9 cellular contexts compared by ENCODE assay signal in genomic region chr20:45416917-45417316, GRCh38. TPM values are rescaled to one million over a fixed set of nuclear protein-coding genes. Genes with fewer than 3 reads are reported as not detected.
DNase-seq lines count a peak whose midpoint lies in the region; ATAC-seq, FAIRE-seq and TF ChIP-seq lines count a peak whose summit lies in the region.
"Had no signal": no experiment of that assay in that cellular context is flagged by ENCODE, and none has a peak within 500 bp of the region (broad histone marks: within the 10 kb centered on the region; RNA-seq: fewer than 3 reads in every experiment).

No MANE protein-coding gene starts in this region.

- no peaks in the 10 kb centered on the region for H3K9me3 ChIP-seq in HepG2 (ENCODE audit: low read length)
- H3K9me3 ChIP-seq in transverse colon = no peaks in the 10 kb centered on the region

- H3K4me3 ChIP-seq in HepG2 (replicated peaks in 1 of 3; ENCODE audit: insufficient read depth in 1 of 3, low read depth in 2 of 3, low read length in 3 of 3) (peak overlapping the region; percentile 84 to 97 (median 86)), transverse colon (peak overlapping the region in 3 of 4 donors; percentile 87 to 94 (median 87))

- no peak for TF ChIP-seq EP300 in HepG2 (IDR thresholded peaks at IDR 0.05; ENCODE audit: low read depth in 2 of 2, low read length in 2 of 2)
- TF ChIP-seq EP300 in HepG2 (CRISPR knock-in tag; IDR thresholded peaks at IDR 0.05; ENCODE audit: borderline replicate concordance) = no peak
- TF ChIP-seq EP300 in transverse colon (IDR thresholded peaks at IDR 0.05; ENCODE audit: low read depth) = no peak

- no peaks in the 10 kb centered on the region; a peak in 1 of 5 replicates for H3K27me3 ChIP-seq in HepG2 (ENCODE audit: control insufficient read depth in 1 of 2, insufficient read depth in 2 of 2, low read length in 2 of 2)
- H3K27me3 ChIP-seq in transverse colon = no peaks in the 10 kb centered on the region

- H3K4me1 Mint-ChIP-seq in activated naive CD4-positive, alpha-beta T cell treated with anti-CD3 and anti-CD28 coated beads, Interleukin-2, amount 50 U/mL, for 24 hours = peaks cover 55% of the 10 kb centered on the region
- peaks cover 26% of the 10 kb centered on the region for H3K4me1 Mint-ChIP-seq in activated naive CD8-positive, alpha-beta T cell treated with anti-CD3 and anti-CD28 coated beads, Interleukin-2, amount 10 ng/mL, durations not matched to agents 7 days and 5 days

- no peak for FAIRE-seq in HepG2 (lab: Jason Lieb, UNC)

- in situ Hi-C loops in HepG2 (cut with HindIII; ENCODE audit: extremely low pct_ligation_motif_present, low pct_unique_long_range_greater_than_20kb) = no loop called here
- in situ Hi-C loops in transverse colon (cut with MboI; ENCODE audit: low pct_ligation_motif_present in 1 of 4, low pct_unique_long_range_greater_than_20kb in 1 of 4, low sequenced_read_pairs in 3 of 4) = loop anchor here in 1 of 4 donors (5.0 kb wide), 1 partner anchor 50 kb away; no protein-coding TSS in a partner anchor

- H3K27ac ChIP-seq in HepG2 (ENCODE audit: extremely low read length, insufficient read depth, low read length) = no peak overlapping the region
- H3K27ac ChIP-seq in transverse colon = peak overlapping the region; percentile 80 to 93 (median 88)
- no peak overlapping the region for H3K27ac ChIP-seq in caudate nucleus (ENCODE audit: low read depth, low read length)

- H3K27me3 Mint-ChIP-seq in activated naive CD4-positive, alpha-beta T cell treated with anti-CD3 and anti-CD28 coated beads, Interleukin-2, amount 50 U/mL, for 24 hours = no peaks in the 10 kb centered on the region
- no peaks in the 10 kb centered on the region for H3K27me3 Mint-ChIP-seq in activated naive CD8-positive, alpha-beta T cell treated with anti-CD3 and anti-CD28 coated beads, Interleukin-2, amount 10 ng/mL, durations not matched to agents 7 days and 5 days

- H3K79me2 ChIP-seq in HepG2 (ENCODE audit: insufficient read depth, low read length) = peaks cover 17% of the 10 kb centered on the region

- peak overlapping the region; percentile 95 for H3K4me3 Mint-ChIP-seq in activated naive CD4-positive, alpha-beta T cell treated with anti-CD3 and anti-CD28 coated beads, Interleukin-2, amount 50 U/mL, for 24 hours
- peak overlapping the region; percentile 92 for H3K4me3 Mint-ChIP-seq in activated naive CD8-positive, alpha-beta T cell treated with anti-CD3 and anti-CD28 coated beads, Interleukin-2, amount 10 ng/mL, durations not matched to agents 7 days and 5 days

- peaks cover 7% of the 10 kb centered on the region for H3K36me3 Mint-ChIP-seq in activated naive CD4-positive, alpha-beta T cell treated with anti-CD3 and anti-CD28 coated beads, Interleukin-2, amount 50 U/mL, for 24 hours
- H3K36me3 Mint-ChIP-seq in activated naive CD8-positive, alpha-beta T cell treated with anti-CD3 and anti-CD28 coated beads, Interleukin-2, amount 10 ng/mL, durations not matched to agents 7 days and 5 days = peaks cover 11% of the 10 kb centered on the region

- TF ChIP-seq RAD21 in HepG2 (CRISPR knock-in tag; IDR thresholded peaks at IDR 0.05) = no peak

- ATAC-seq in activated naive CD8-positive, alpha-beta T cell treated with anti-CD3 and anti-CD28 coated beads, Interleukin-2, amount 10 ng/mL, durations not matched to agents 7 days and 5 days (ENCODE audit: low read depth) = no peak
- ATAC-seq in HepG2 = no peak
- no peak for ATAC-seq in HG03520 (IDR thresholded peaks at IDR 0.05; ENCODE audit: unreplicated experiment)

- DNase-seq in activated naive CD4-positive, alpha-beta T cell treated with Interleukin-2 at 50 U/mL for 16 hours = no peak
- DNase-seq in activated naive CD8-positive, alpha-beta T cell treated with anti-CD3 and anti-CD28 coated beads, Interleukin-2, amount 10 ng/mL, durations not matched to agents 7 days and 5 days = no peak
- no peak for DNase-seq in HepG2 (ENCODE audit: low spot score)
- DNase-seq in transverse colon = no peak
- DNase-seq in caudate nucleus (lab: John Stamatoyannopoulos, UW) = no peak
- no peak for DNase-seq in SHP77 treated with DMSO at 0.1 percent for 48 hours (lab: John Stamatoyannopoulos, UW)

- H3K4me1 ChIP-seq in HepG2 (ENCODE audit: insufficient read depth, low read length) (peaks cover 31% of the 10 kb centered on the region), transverse colon (peaks cover 28 to 55% (median 43%) of the 10 kb centered on the region in 4 donors)

- TF ChIP-seq POLR2A in HepG2 (IDR thresholded peaks at IDR 0.05; ENCODE audit: insufficient read depth in 1 of 2, low read depth in 2 of 2, low read length in 2 of 2) (no peak), transverse colon (IDR thresholded peaks at IDR 0.05) (no peak)

- H3K36me3 ChIP-seq in HepG2 (replicated peaks in 1 of 2; ENCODE audit: control insufficient read depth in 1 of 2, insufficient read depth in 2 of 2, low read length in 2 of 2) (peaks cover 24 to 37% of the 10 kb centered on the region in 2 experiments), transverse colon (peaks cover 0 to 19% (median 11%) of the 10 kb centered on the region in 4 donors)

- 70% methylated on average over 2 of the region's 2 CpGs for WGBS in HepG2 (ENCODE audit: low lambda C conversion rate)
- 60% methylated on average over 2 of the region's 2 CpGs; no CpG with 5 or more reads in 1 of the 2 donors for WGBS in transverse colon (ENCODE audit: low coverage in 1 of 2), 2 donors

- intact Hi-C loops in HepG2 (cut with micrococcal nuclease; ENCODE audit: unreplicated experiment) = loop anchor here (1.0 to 5.0 kb wide), 4 partner anchors 42 to 94 kb away; partner anchors contain the start of gene SYS1
- intact Hi-C loops in transverse colon (cut with DNase I; ENCODE audit: low total_unique reads) = no loop called here

- no peaks in the 10 kb centered on the region for H4K20me1 ChIP-seq in HepG2 (ENCODE audit: insufficient read depth, low read length)

- BruUV-seq in HepG2 (replicated peaks; lab: Mats Ljungman, UMichigan) = TSS peak; percentile 59

- peak overlapping the region; percentile 89 for H3K9ac ChIP-seq in HepG2 (ENCODE audit: insufficient read depth, low read depth, low read length)

- POLR2A ChIA-PET in activated naive CD8-positive, alpha-beta T cell treated with anti-CD3 and anti-CD28 coated beads, Interleukin-2, amount 10 ng/mL, durations not matched to agents 7 days and 5 days (lab: Charles Lee) = interaction anchor here (1.6 to 1.8 kb wide), 4 partner anchors 10 to 396 kb away, joined by 4 to 20 read pairs (median 12); partner anchors contain the start of gene SYS1
- POLR2A ChIA-PET in HepG2 (lab: Yijun Ruan, JAX) = interaction anchor here (1.4 to 2.4 kb wide), 7 partner anchors 20 to 97 kb away, joined by 4 to 52 read pairs (median 16); partner anchors contain the start of gene SYS1

- no peaks in the 10 kb centered on the region for H3K9me3 Mint-ChIP-seq in activated naive CD4-positive, alpha-beta T cell treated with anti-CD3 and anti-CD28 coated beads, Interleukin-2, amount 50 U/mL, for 24 hours
- H3K9me3 Mint-ChIP-seq in activated naive CD8-positive, alpha-beta T cell treated with anti-CD3 and anti-CD28 coated beads, Interleukin-2, amount 10 ng/mL, durations not matched to agents 7 days and 5 days = no peaks in the 10 kb centered on the region

- H3K4me2 ChIP-seq in HepG2 (ENCODE audit: low read depth, low read length) = peak overlapping the region; percentile 97

- no peak for TF ChIP-seq CTCF in HepG2 (CRISPR knock-in tag; IDR thresholded peaks at IDR 0.05)
- no peak for TF ChIP-seq CTCF in transverse colon (IDR thresholded peaks at IDR 0.05)

- no peak overlapping the region for H2AFZ ChIP-seq in HepG2 (ENCODE audit: low read length)

- CTCF ChIA-PET in HepG2 (lab: Yijun Ruan, JAX; ENCODE audit: low intra/inter-chr PET ratio, low total read pairs) = no interaction called here

- peak overlapping the region; percentile 30 for H3K27ac Mint-ChIP-seq in activated naive CD4-positive, alpha-beta T cell treated with anti-CD3 and anti-CD28 coated beads, Interleukin-2, amount 50 U/mL, for 24 hours
- peak overlapping the region; percentile 90 for H3K27ac Mint-ChIP-seq in activated naive CD8-positive, alpha-beta T cell treated with anti-CD3 and anti-CD28 coated beads, Interleukin-2, amount 10 ng/mL, durations not matched to agents 7 days and 5 days

RNA-seq across cellular contexts. Expression of gene PIGT, which starts 1.0 kb away (rescaled TPM):
- total RNA-seq in activated naive CD8-positive, alpha-beta T cell treated with anti-CD3 and anti-CD28 coated beads, Interleukin-2, amount 10 ng/mL, durations not matched to agents 7 days and 5 days = 10 to 100 TPM; 64.9 to 72.7 TPM
- 26.4 and 65.9 TPM in 2 replicates for total RNA-seq in HepG2 (2016; rRNA removed; fragmentation: Illumina TruSeq; extraction: Trizol)
- total RNA-seq in HepG2 (2016; cell fraction: cytosol; rRNA removed; fragmentation: Illumina TruSeq; extraction: Trizol; ENCODE audit: low read depth) = 16.2 and 16.8 TPM in 2 replicates
- 26.3 and 65.1 TPM in 2 replicates for total RNA-seq in HepG2 (2016; cell fraction: insoluble cytoplasmic fraction; rRNA removed; fragmentation: Illumina TruSeq; extraction: Trizol)
- 26.4 and 29.9 TPM in 2 replicates for total RNA-seq in HepG2 (2016; cell fraction: membrane; rRNA removed; fragmentation: Illumina TruSeq; extraction: Trizol)
- total RNA-seq in HepG2 (2016; cell fraction: nucleus; rRNA removed; fragmentation: Illumina TruSeq; extraction: Trizol) = 64.4 and 84.9 TPM in 2 replicates
- polyA plus RNA-seq in HepG2 (2011; rRNA removed) = 74.1 and 85.7 TPM in 2 replicates
- 37.8 and 44.8 TPM in 2 replicates for polyA plus RNA-seq in HepG2 (2011; cell fraction: cytosol; rRNA removed)
- 94.4 and 98.4 TPM in 2 replicates for polyA plus RNA-seq in HepG2 (2011; cell fraction: nucleus; rRNA removed)
- 62.3 and 63.6 TPM in 2 replicates for polyA plus RNA-seq in HepG2 (2012)
- 22.0 and 26.6 TPM in 2 replicates for polyA plus RNA-seq in HepG2 (2016; cell fraction: cytosol; fragmentation: Illumina TruSeq; extraction: Trizol; ENCODE audit: low read depth)
- 39.8 and 50.9 TPM in 2 replicates for polyA plus RNA-seq in HepG2 (2016; cell fraction: insoluble cytoplasmic fraction; fragmentation: Illumina TruSeq; extraction: Trizol; ENCODE audit: low read depth)
- polyA plus RNA-seq in HepG2 (2016; cell fraction: membrane; fragmentation: Illumina TruSeq; extraction: Trizol; ENCODE audit: low read depth) = 33.2 and 33.6 TPM in 2 replicates
- 167 and 168 TPM in 2 replicates for polyA plus RNA-seq in HepG2 (2016; cell fraction: nucleus; fragmentation: Illumina TruSeq; extraction: Trizol; ENCODE audit: insufficient read depth, low read depth)
- polyA minus RNA-seq in HepG2 (2011; rRNA and poly(A)+ RNA removed; ENCODE audit: low replicate concordance) = 86.1 and 91.5 TPM in 2 replicates
- polyA minus RNA-seq in HepG2 (2011; cell fraction: cytosol; rRNA and poly(A)+ RNA removed) = 35.9 and 37.0 TPM in 2 replicates
- polyA minus RNA-seq in HepG2 (2011; cell fraction: nucleus; rRNA and poly(A)+ RNA removed) = 68.5 and 79.2 TPM in 2 replicates
- total RNA-seq in transverse colon = 100 to 1,000 TPM in 2 of 4 donors, 10 to 100 TPM in 2; 88.3 to 321 (median 108) TPM

RNA-seq across cellular contexts. Expression of gene DBNDD2, which starts 8.8 kb away (rescaled TPM):
- 10 to 100 TPM; 21.1 TPM for total RNA-seq in activated naive CD8-positive, alpha-beta T cell treated with anti-CD3 and anti-CD28 coated beads, Interleukin-2, amount 10 ng/mL, durations not matched to agents 7 days and 5 days
- total RNA-seq in HepG2 (2016; rRNA removed; fragmentation: Illumina TruSeq; extraction: Trizol) (16.7 and 19.6 TPM in 2 replicates), transverse colon (100 to 1,000 TPM in 1 of 4 donors, 10 to 100 TPM in 3; 74.5 to 122 (median 84.9) TPM)
- 27.1 and 31.8 TPM in 2 replicates for total RNA-seq in HepG2 (2016; cell fraction: cytosol; rRNA removed; fragmentation: Illumina TruSeq; extraction: Trizol; ENCODE audit: low read depth)
- 17.0 and 18.9 TPM in 2 replicates for total RNA-seq in HepG2 (2016; cell fraction: insoluble cytoplasmic fraction; rRNA removed; fragmentation: Illumina TruSeq; extraction: Trizol)
- total RNA-seq in HepG2 (2016; cell fraction: membrane; rRNA removed; fragmentation: Illumina TruSeq; extraction: Trizol) = 37.0 and 42.3 TPM in 2 replicates
- 9.4 and 9.5 TPM in 2 replicates for total RNA-seq in HepG2 (2016; cell fraction: nucleus; rRNA removed; fragmentation: Illumina TruSeq; extraction: Trizol)
- 47.6 and 50.4 TPM in 2 replicates for polyA plus RNA-seq in HepG2 (2011; rRNA removed)
- polyA plus RNA-seq in HepG2 (2011; cell fraction: cytosol; rRNA removed) = 44.5 and 55.5 TPM in 2 replicates
- 18.6 and 25.0 TPM in 2 replicates for polyA plus RNA-seq in HepG2 (2011; cell fraction: nucleus; rRNA removed)
- 22.6 and 31.0 TPM in 2 replicates for polyA plus RNA-seq in HepG2 (2012)
- 59.2 and 64.6 TPM in 2 replicates for polyA plus RNA-seq in HepG2 (2016; cell fraction: cytosol; fragmentation: Illumina TruSeq; extraction: Trizol; ENCODE audit: low read depth)
- 33.0 and 35.8 TPM in 2 replicates for polyA plus RNA-seq in HepG2 (2016; cell fraction: insoluble cytoplasmic fraction; fragmentation: Illumina TruSeq; extraction: Trizol; ENCODE audit: low read depth)
- 58.6 and 59.9 TPM in 2 replicates for polyA plus RNA-seq in HepG2 (2016; cell fraction: membrane; fragmentation: Illumina TruSeq; extraction: Trizol; ENCODE audit: low read depth)
- 22.2 and 26.4 TPM in 2 replicates for polyA plus RNA-seq in HepG2 (2016; cell fraction: nucleus; fragmentation: Illumina TruSeq; extraction: Trizol; ENCODE audit: insufficient read depth, low read depth)
- 9.7 and 31.5 TPM in 2 replicates for polyA minus RNA-seq in HepG2 (2011; rRNA and poly(A)+ RNA removed; ENCODE audit: low replicate concordance)
- polyA minus RNA-seq in HepG2 (2011; cell fraction: cytosol; rRNA and poly(A)+ RNA removed) = 4.8 and 11.1 TPM in 2 replicates
- polyA minus RNA-seq in HepG2 (2011; cell fraction: nucleus; rRNA and poly(A)+ RNA removed) = 4.0 and 11.1 TPM in 2 replicates

RNA-seq across cellular contexts. Expression of gene TP53TG5, which starts 38.8 kb away (rescaled TPM):
- not detected for total RNA-seq in activated naive CD8-positive, alpha-beta T cell treated with anti-CD3 and anti-CD28 coated beads, Interleukin-2, amount 10 ng/mL, durations not matched to agents 7 days and 5 days
- total RNA-seq in HepG2 (2016; rRNA removed; fragmentation: Illumina TruSeq; extraction: Trizol) = not detected in 2 replicates
- total RNA-seq in HepG2 (2016; cell fraction: cytosol; rRNA removed; fragmentation: Illumina TruSeq; extraction: Trizol; ENCODE audit: low read depth) = not detected in 2 replicates
- not detected in 2 replicates for total RNA-seq in HepG2 (2016; cell fraction: insoluble cytoplasmic fraction; rRNA removed; fragmentation: Illumina TruSeq; extraction: Trizol)
- not detected in 2 replicates for total RNA-seq in HepG2 (2016; cell fraction: membrane; rRNA removed; fragmentation: Illumina TruSeq; extraction: Trizol)
- total RNA-seq in HepG2 (2016; cell fraction: nucleus; rRNA removed; fragmentation: Illumina TruSeq; extraction: Trizol) = not detected in 2 replicates
- 0.11 TPM in 1 of 2 replicates, not detected in the other for polyA plus RNA-seq in HepG2 (2011; rRNA removed)
- polyA plus RNA-seq in HepG2 (2011; cell fraction: cytosol; rRNA removed) = not detected in 2 replicates
- polyA plus RNA-seq in HepG2 (2011; cell fraction: nucleus; rRNA removed) = not detected in 2 replicates
- polyA plus RNA-seq in HepG2 (2012) = 0.32 and 0.45 TPM in 2 replicates
- polyA plus RNA-seq in HepG2 (2016; cell fraction: cytosol; fragmentation: Illumina TruSeq; extraction: Trizol; ENCODE audit: low read depth) = not detected in 2 replicates
- polyA plus RNA-seq in HepG2 (2016; cell fraction: insoluble cytoplasmic fraction; fragmentation: Illumina TruSeq; extraction: Trizol; ENCODE audit: low read depth) = not detected in 2 replicates
- polyA plus RNA-seq in HepG2 (2016; cell fraction: membrane; fragmentation: Illumina TruSeq; extraction: Trizol; ENCODE audit: low read depth) = not detected in 2 replicates
- not detected in 2 replicates for polyA plus RNA-seq in HepG2 (2016; cell fraction: nucleus; fragmentation: Illumina TruSeq; extraction: Trizol; ENCODE audit: insufficient read depth, low read depth)
- polyA minus RNA-seq in HepG2 (2011; rRNA and poly(A)+ RNA removed; ENCODE audit: low replicate concordance) = not detected in 2 replicates
- polyA minus RNA-seq in HepG2 (2011; cell fraction: cytosol; rRNA and poly(A)+ RNA removed) = not detected in 2 replicates
- not detected in 2 replicates for polyA minus RNA-seq in HepG2 (2011; cell fraction: nucleus; rRNA and poly(A)+ RNA removed)
- under 1 TPM in 1 of 4 donors, not detected in 3; 0.14 TPM for total RNA-seq in transverse colon
- total RNA-seq: myocyte had no signal

RNA-seq across cellular contexts. Expression of gene WFDC2, which starts 52.6 kb away (rescaled TPM):
- not detected for total RNA-seq in activated naive CD8-positive, alpha-beta T cell treated with anti-CD3 and anti-CD28 coated beads, Interleukin-2, amount 10 ng/mL, durations not matched to agents 7 days and 5 days
- total RNA-seq in HepG2 (2016; rRNA removed; fragmentation: Illumina TruSeq; extraction: Trizol) = not detected in 2 replicates
- total RNA-seq in HepG2 (2016; cell fraction: cytosol; rRNA removed; fragmentation: Illumina TruSeq; extraction: Trizol; ENCODE audit: low read depth) = not detected in 2 replicates
- total RNA-seq in HepG2 (2016; cell fraction: insoluble cytoplasmic fraction; rRNA removed; fragmentation: Illumina TruSeq; extraction: Trizol) = 0.22 TPM in 1 of 2 replicates, not detected in the other
- not detected in 2 replicates for total RNA-seq in HepG2 (2016; cell fraction: membrane; rRNA removed; fragmentation: Illumina TruSeq; extraction: Trizol)
- not detected in 2 replicates for total RNA-seq in HepG2 (2016; cell fraction: nucleus; rRNA removed; fragmentation: Illumina TruSeq; extraction: Trizol)
- 0.13 and 0.33 TPM in 2 replicates for polyA plus RNA-seq in HepG2 (2011; rRNA removed)
- polyA plus RNA-seq in HepG2 (2011; cell fraction: cytosol; rRNA removed) = 0.22 and 0.66 TPM in 2 replicates
- 0.24 and 0.35 TPM in 2 replicates for polyA plus RNA-seq in HepG2 (2011; cell fraction: nucleus; rRNA removed)
- 0.60 TPM in 1 of 2 replicates, not detected in the other for polyA plus RNA-seq in HepG2 (2012)
- polyA plus RNA-seq in HepG2 (2016; cell fraction: cytosol; fragmentation: Illumina TruSeq; extraction: Trizol; ENCODE audit: low read depth) = not detected in 2 replicates
- polyA plus RNA-seq in HepG2 (2016; cell fraction: insoluble cytoplasmic fraction; fragmentation: Illumina TruSeq; extraction: Trizol; ENCODE audit: low read depth) = not detected in 2 replicates
- not detected in 2 replicates for polyA plus RNA-seq in HepG2 (2016; cell fraction: membrane; fragmentation: Illumina TruSeq; extraction: Trizol; ENCODE audit: low read depth)
- not detected in 2 replicates for polyA plus RNA-seq in HepG2 (2016; cell fraction: nucleus; fragmentation: Illumina TruSeq; extraction: Trizol; ENCODE audit: insufficient read depth, low read depth)
- polyA minus RNA-seq in HepG2 (2011; rRNA and poly(A)+ RNA removed; ENCODE audit: low replicate concordance) = not detected in 2 replicates
- polyA minus RNA-seq in HepG2 (2011; cell fraction: cytosol; rRNA and poly(A)+ RNA removed) = not detected in 2 replicates
- polyA minus RNA-seq in HepG2 (2011; cell fraction: nucleus; rRNA and poly(A)+ RNA removed) = not detected in 2 replicates
- 100 to 1,000 TPM in 1 of 4 donors, 10 to 100 TPM in 3; 11.0 to 325 (median 38.8) TPM for total RNA-seq in transverse colon
- total RNA-seq: myocyte had no signal

RNA-seq across cellular contexts. Expression of gene SYS1, which starts 54.0 kb away (rescaled TPM):
- total RNA-seq in activated naive CD8-positive, alpha-beta T cell treated with anti-CD3 and anti-CD28 coated beads, Interleukin-2, amount 10 ng/mL, durations not matched to agents 7 days and 5 days = 10 to 100 TPM; 34.9 to 38.6 TPM
- total RNA-seq in HepG2 (2016; rRNA removed; fragmentation: Illumina TruSeq; extraction: Trizol) = 22.0 and 38.3 TPM in 2 replicates
- total RNA-seq in HepG2 (2016; cell fraction: cytosol; rRNA removed; fragmentation: Illumina TruSeq; extraction: Trizol; ENCODE audit: low read depth) = 17.7 and 19.7 TPM in 2 replicates
- 22.2 and 38.4 TPM in 2 replicates for total RNA-seq in HepG2 (2016; cell fraction: insoluble cytoplasmic fraction; rRNA removed; fragmentation: Illumina TruSeq; extraction: Trizol)
- total RNA-seq in HepG2 (2016; cell fraction: membrane; rRNA removed; fragmentation: Illumina TruSeq; extraction: Trizol) = 35.6 and 38.6 TPM in 2 replicates
- total RNA-seq in HepG2 (2016; cell fraction: nucleus; rRNA removed; fragmentation: Illumina TruSeq; extraction: Trizol) = 39.9 and 40.9 TPM in 2 replicates
- polyA plus RNA-seq in HepG2 (2011; rRNA removed) = 65.6 and 75.9 TPM in 2 replicates
- 66.7 and 88.3 TPM in 2 replicates for polyA plus RNA-seq in HepG2 (2011; cell fraction: cytosol; rRNA removed)
- polyA plus RNA-seq in HepG2 (2011; cell fraction: nucleus; rRNA removed) = 46.0 and 49.6 TPM in 2 replicates
- polyA plus RNA-seq in HepG2 (2012) = 22.5 and 24.8 TPM in 2 replicates
- polyA plus RNA-seq in HepG2 (2016; cell fraction: cytosol; fragmentation: Illumina TruSeq; extraction: Trizol; ENCODE audit: low read depth) = 16.5 and 19.7 TPM in 2 replicates
- 24.3 and 27.0 TPM in 2 replicates for polyA plus RNA-seq in HepG2 (2016; cell fraction: insoluble cytoplasmic fraction; fragmentation: Illumina TruSeq; extraction: Trizol; ENCODE audit: low read depth)
- 29.1 and 31.7 TPM in 2 replicates for polyA plus RNA-seq in HepG2 (2016; cell fraction: membrane; fragmentation: Illumina TruSeq; extraction: Trizol; ENCODE audit: low read depth)
- polyA plus RNA-seq in HepG2 (2016; cell fraction: nucleus; fragmentation: Illumina TruSeq; extraction: Trizol; ENCODE audit: insufficient read depth, low read depth) = 41.1 and 42.9 TPM in 2 replicates
- 127 and 240 TPM in 2 replicates for polyA minus RNA-seq in HepG2 (2011; rRNA and poly(A)+ RNA removed; ENCODE audit: low replicate concordance)
- polyA minus RNA-seq in HepG2 (2011; cell fraction: cytosol; rRNA and poly(A)+ RNA removed) = 35.0 and 40.9 TPM in 2 replicates
- 56.0 and 62.5 TPM in 2 replicates for polyA minus RNA-seq in HepG2 (2011; cell fraction: nucleus; rRNA and poly(A)+ RNA removed)
- total RNA-seq in transverse colon = 10 to 100 TPM in 3 of 4 donors, 1 to 10 TPM in 1; 5.6 to 64.7 (median 38.4) TPM

Comparison
In these comparisons a context has a peak if more than half of its experiments do, and no peak if none do; other contexts are left out.
1. H3K27ac ChIP-seq: peak in transverse colon (4 of 4); none in HepG2 (single experiment) and caudate nucleus (single experiment).